24 cellular contexts compared by ENCODE assay signal in genomic region chr11:117768506-117768905, GRCh38. TPM values are rescaled to one million over a fixed set of nuclear protein-coding genes. Genes with fewer than 3 reads are reported as not detected.
"Had no signal": no experiment of that assay in that cellular context is flagged by ENCODE, and none has a peak within 500 bp of the region (broad histone marks: within the 10 kb centered on the region; RNA-seq: fewer than 3 reads in every experiment).

No MANE protein-coding gene starts in this region.

- H3K36me3 Mint-ChIP-seq: IgD-negative memory B cell had no signal

- H3K27ac ChIP-seq: HL-60, SJSA1, SK-N-MC had no signal

- DNase-seq: Karpas-422, KBM-7, MM.1S, NCI-H1092, NCI-H1105 treated with DMSO at 0.1 percent for 48 hours, NCI-H1417 treated with DMSO at 0.1 percent for 48 hours, NCI-H146, NCI-H1694 treated with DMSO at 0.1 percent for 48 hours, NCI-H1930, NCI-H2081, NCI-H2107, NCI-H2227 treated with DMSO at 0.1 percent for 48 hours, NCI-H446, NCI-H510A, NCI-H524 treated with DMSO at 0.1 percent for 48 hours, NCI-H774, Right ventricle myocardium superior, RPMI8226, SIG-M5 had no signal

- H3K4me3 ChIP-seq: SJSA1, SK-N-MC had no signal

- H3K9me3 Mint-ChIP-seq: IgD-negative memory B cell had no signal

- FAIRE-seq: HTR-8/SVneo had no signal

- H3K4me1 Mint-ChIP-seq: IgD-negative memory B cell had no signal

- H3K4me3 Mint-ChIP-seq: IgD-negative memory B cell had no signal

- H3K27ac Mint-ChIP-seq: IgD-negative memory B cell had no signal

- H3K36me3 ChIP-seq: SJSA1 had no signal

- H3K9me3 ChIP-seq: SJSA1 had no signal

- H3K4me1 ChIP-seq: SJSA1 had no signal

- H3K27me3 ChIP-seq: SJSA1 had no signal

RNA-seq across cellular contexts. Expression of gene FXYD2, which starts 56.0 kb away (rescaled TPM):
- total RNA-seq: SJSA1 had no signal
